9 cellular contexts compared by ENCODE assay signal in the genomic region with DNA sequence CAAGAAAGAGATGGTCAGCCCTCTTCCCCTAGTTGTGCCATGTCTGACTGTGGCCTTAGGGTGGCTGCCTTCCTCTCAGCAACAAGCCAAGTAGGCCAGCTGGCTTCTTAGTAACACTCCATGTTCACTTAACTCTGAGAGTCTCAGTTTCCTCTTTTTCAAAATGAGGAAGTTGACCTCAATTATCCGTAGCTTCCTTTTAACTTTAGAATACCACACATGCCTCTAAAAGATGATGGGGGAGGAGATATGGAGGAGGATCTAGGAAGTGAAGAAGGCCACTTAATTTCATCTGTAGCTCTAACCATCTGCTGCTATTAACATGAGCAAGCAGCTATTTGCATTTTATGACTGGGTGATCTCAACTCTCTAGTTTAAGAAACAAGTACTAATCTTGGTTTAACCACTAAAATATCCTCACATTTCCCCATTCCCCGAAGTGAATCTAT. TPM values are rescaled to one million over a fixed set of nuclear protein-coding genes. Genes with fewer than 3 reads are reported as not detected.
DNase-seq lines count a peak whose midpoint lies in the region; ATAC-seq and TF ChIP-seq lines count a peak whose summit lies in the region.
"Had no signal": no experiment of that assay in that cellular context is flagged by ENCODE, and none has a peak within 500 bp of the region (broad histone marks: within the 10 kb centered on the region; RNA-seq: fewer than 3 reads in every experiment).

No MANE protein-coding gene starts in this region.

- peak overlapping the region in 10 of 11 experiments; percentile 27 to 76 (median 63); a peak in 16 of 22 replicates for H3K27ac ChIP-seq in BLaER1 treated with 17β-estradiol and CSF1 and Interleukin-3, amounts not matched to agents 10 nM and 100 nM
- H3K27ac ChIP-seq in esophagus squamous epithelium, result peak overlapping the region; percentile 13 to 83 (median 64)

- peaks cover under 1 to 7% (median 4%) of the 10 kb centered on the region in 11 experiments; a peak in 17 of 22 replicates for H3K9me3 ChIP-seq in BLaER1 treated with 17β-estradiol and CSF1 and Interleukin-3, amounts not matched to agents 10 nM and 100 nM (replicated peaks in 1 of 11)
- no peaks in the 10 kb centered on the region for H3K9me3 ChIP-seq in esophagus squamous epithelium

- no peaks in the 10 kb centered on the region for H4K20me1 ChIP-seq in BLaER1 treated with 17β-estradiol and CSF1 and Interleukin-3, amounts not matched to agents 10 nM and 100 nM

- peaks cover 2% of the 10 kb centered on the region for H3K36me3 Mint-ChIP-seq in stimulated activated memory B cell treated with anti-CD40 and anti-IgM and Interleukin-4, amounts not matched to agents 10 μg/mL and 1 μg/mL and 100 μg/mL, for 72 hours
- peaks cover 1% of the 10 kb centered on the region for H3K36me3 Mint-ChIP-seq in T-helper 2 cell treated with Interferon-gamma antibody and Interleukin-4, amounts not matched to agents 5 μg/mL and 100 μg/mL, for 36 hours (ENCODE audit: low read depth)

- H3K27ac Mint-ChIP-seq in stimulated activated memory B cell treated with anti-CD40 and anti-IgM and Interleukin-4, amounts not matched to agents 10 μg/mL and 1 μg/mL and 100 μg/mL, for 72 hours, result peak overlapping the region; percentile 84
- no peak overlapping the region for H3K27ac Mint-ChIP-seq in T-helper 2 cell treated with Interferon-gamma antibody and Interleukin-4, amounts not matched to agents 5 μg/mL and 100 μg/mL, for 36 hours

- no peak overlapping the region for H3K4me3 ChIP-seq in BLaER1 treated with 17β-estradiol and CSF1 and Interleukin-3, amounts not matched to agents 10 nM and 100 nM
- no peak overlapping the region for H3K4me3 ChIP-seq in esophagus squamous epithelium

- H3K36me3 ChIP-seq in BLaER1 treated with 17β-estradiol and CSF1 and Interleukin-3, amounts not matched to agents 10 nM and 100 nM, result no peaks in the 10 kb centered on the region
- no peaks in the 10 kb centered on the region for H3K36me3 ChIP-seq in esophagus squamous epithelium

- peaks cover 6% of the 10 kb centered on the region for H3K9me3 Mint-ChIP-seq in stimulated activated memory B cell treated with anti-CD40 and anti-IgM and Interleukin-4, amounts not matched to agents 10 μg/mL and 1 μg/mL and 100 μg/mL, for 72 hours
- H3K9me3 Mint-ChIP-seq in T-helper 2 cell treated with Interferon-gamma antibody and Interleukin-4, amounts not matched to agents 5 μg/mL and 100 μg/mL, for 36 hours, result no peaks in the 10 kb centered on the region

- peak; percentile 66 for ATAC-seq in GM19467 (IDR thresholded peaks at IDR 0.05; ENCODE audit: unreplicated experiment)
- peak; percentile 60 for ATAC-seq in HG03565 (IDR thresholded peaks at IDR 0.05; ENCODE audit: unreplicated experiment)
- ATAC-seq in stimulated activated memory B cell treated with anti-CD40 and anti-IgM and Interleukin-4, amounts not matched to agents 10 μg/mL and 1 μg/mL and 100 μg/mL, for 72 hours, result peak; percentile 95

- no peak for TF ChIP-seq CTCF in esophagus squamous epithelium (IDR thresholded peaks at IDR 0.05)

- peaks cover 44% of the 10 kb centered on the region for H3K4me1 Mint-ChIP-seq in stimulated activated memory B cell treated with anti-CD40 and anti-IgM and Interleukin-4, amounts not matched to agents 10 μg/mL and 1 μg/mL and 100 μg/mL, for 72 hours
- peaks cover 24% of the 10 kb centered on the region for H3K4me1 Mint-ChIP-seq in T-helper 2 cell treated with Interferon-gamma antibody and Interleukin-4, amounts not matched to agents 5 μg/mL and 100 μg/mL, for 36 hours (ENCODE audit: low read depth)

- DNase-seq in esophagus squamous epithelium (lab: John Stamatoyannopoulos, UW) (no peak), NK-92 (lab: John Stamatoyannopoulos, UW; ENCODE audit: unreplicated experiment) (no peak), AG08395 (ENCODE audit: low spot score) (no peak)
- DNase-seq in T-helper 2 cell treated with Interferon-gamma antibody and Interleukin-4, amounts not matched to agents 5 μg/mL and 100 μg/mL, for 36 hours (ENCODE audit: low spot score), result no peak

- peak overlapping the region; percentile 42 to 80 (median 58) for H3K4me2 ChIP-seq in BLaER1 treated with 17β-estradiol and CSF1 and Interleukin-3, amounts not matched to agents 10 nM and 100 nM

- no peaks in the 10 kb centered on the region for H3K27me3 Mint-ChIP-seq in stimulated activated memory B cell treated with anti-CD40 and anti-IgM and Interleukin-4, amounts not matched to agents 10 μg/mL and 1 μg/mL and 100 μg/mL, for 72 hours
- H3K27me3 Mint-ChIP-seq in T-helper 2 cell treated with Interferon-gamma antibody and Interleukin-4, amounts not matched to agents 5 μg/mL and 100 μg/mL, for 36 hours (ENCODE audit: low read depth), result peaks cover 14% of the 10 kb centered on the region

- H3K4me3 Mint-ChIP-seq in stimulated activated memory B cell treated with anti-CD40 and anti-IgM and Interleukin-4, amounts not matched to agents 10 μg/mL and 1 μg/mL and 100 μg/mL, for 72 hours, result no peak overlapping the region
- no peak overlapping the region for H3K4me3 Mint-ChIP-seq in T-helper 2 cell treated with Interferon-gamma antibody and Interleukin-4, amounts not matched to agents 5 μg/mL and 100 μg/mL, for 36 hours

- WGBS in esophagus squamous epithelium, 2 donors, result 29 to 36% methylated on average over 2 of the region's 2 CpGs

- peak overlapping the region in 3 of 11 experiments; percentile 9 to 48 (median 30); a peak in 4 of 22 replicates for H3K9ac ChIP-seq in BLaER1 treated with 17β-estradiol and CSF1 and Interleukin-3, amounts not matched to agents 10 nM and 100 nM

- H3K27me3 ChIP-seq in BLaER1 treated with 17β-estradiol and CSF1 and Interleukin-3, amounts not matched to agents 10 nM and 100 nM, result no peaks in the 10 kb centered on the region
- no peaks in the 10 kb centered on the region for H3K27me3 ChIP-seq in esophagus squamous epithelium

- peaks cover 16 to 75% (median 30%) of the 10 kb centered on the region in 10 experiments for H3K4me1 ChIP-seq in BLaER1 treated with 17β-estradiol and CSF1 and Interleukin-3, amounts not matched to agents 10 nM and 100 nM
- H3K4me1 ChIP-seq in esophagus squamous epithelium, result peaks cover 4 to 37% (median 11%) of the 10 kb centered on the region in 3 donors

- TF ChIP-seq POLR2A in esophagus squamous epithelium (IDR thresholded peaks at IDR 0.05), result no peak

- intact Hi-C loops in esophagus squamous epithelium (cut with DNase I), result loop anchor here (5.0 kb wide), 1 partner anchor 171 kb away; a partner anchor contains a TSS

RNA-seq across cellular contexts. Expression of a gene that starts 32.9 kb away (rescaled TPM):
- total RNA-seq in esophagus squamous epithelium, result not detected
- total RNA-seq: mononuclear cell had no signal
